Comparison of ENCODE assay signal across 2 cellular contexts in the genomic region with DNA sequence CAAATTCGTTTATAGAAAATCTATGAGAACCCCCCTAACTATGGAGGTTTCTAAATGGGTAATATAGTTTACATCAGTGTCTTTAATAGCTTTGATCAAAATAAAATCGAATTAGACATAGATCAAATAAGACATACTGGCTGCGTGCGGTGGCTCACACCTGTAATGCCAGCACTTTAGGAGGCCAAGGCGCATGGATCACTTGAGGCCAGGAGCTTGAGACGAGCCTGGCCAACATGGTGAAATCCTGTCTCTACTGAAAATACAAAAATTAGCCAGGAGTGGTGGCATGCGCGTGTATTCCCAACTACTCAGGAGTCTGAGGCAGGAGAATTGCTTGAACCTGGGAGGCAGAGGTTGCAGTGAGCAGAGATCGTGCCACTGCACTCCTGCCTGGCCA. TPM values are rescaled to one million over a fixed set of nuclear protein-coding genes. Genes with fewer than 3 reads are reported as not detected.
"Had no signal": no experiment of that assay in that cellular context is flagged by ENCODE, and none has a peak within 500 bp of the region (broad histone marks: within the 10 kb centered on the region; RNA-seq: fewer than 3 reads in every experiment).

No MANE protein-coding gene starts in this region.

RNA-seq across cellular contexts. Expression of gene GJE1, which starts 21.9 kb away (rescaled TPM):
- total RNA-seq: G401, GM12878 had no signal
- polyA plus RNA-seq: GM12878 had no signal

RNA-seq across cellular contexts. Expression of gene NMBR, which starts 36.1 kb away (rescaled TPM):
- total RNA-seq: G401, GM12878 had no signal
- polyA plus RNA-seq: GM12878 had no signal
